In genomic region chr1:217190359-217190758, GRCh38 we compare ENCODE assay signal across 27 cellular contexts.
"Had no signal": no experiment of that assay in that cellular context is flagged by ENCODE, and none has a peak within 500 bp of the region (broad histone marks: within the 10 kb centered on the region; RNA-seq: fewer than 3 reads in every experiment).

No MANE protein-coding gene starts in this region.

- H3K27me3 ChIP-seq: colonic mucosa, esophagus squamous epithelium, gastrocnemius medialis, heart left ventricle, hepatocyte had no signal

- FAIRE-seq: endometrium, kidney had no signal

- H3K4me1 ChIP-seq: colonic mucosa, esophagus squamous epithelium, gastrocnemius medialis, lower lobe of right lung had no signal

- ATAC-seq: effector memory CD8-positive, alpha-beta T cell; esophagus mucosa; gastrocnemius medialis; heart left ventricle; left colon; left lobe of liver; lower lobe of right lung; mucosa of descending colon had no signal

- H3K4me3 ChIP-seq: colonic mucosa, esophagus squamous epithelium, gastrocnemius medialis, heart left ventricle, hepatocyte, left ventricle myocardium inferior, lower lobe of right lung, mucosa of descending colon had no signal

- H3K79me2 ChIP-seq: hepatocyte had no signal

- H2AFZ ChIP-seq: hepatocyte had no signal

- H3K27ac ChIP-seq: colonic mucosa, epithelial cell of prostate, esophagus squamous epithelium, gastrocnemius medialis, heart left ventricle, hepatocyte, left ventricle myocardium inferior, lower lobe of right lung had no signal

- H3K4me2 ChIP-seq: hepatocyte had no signal

- H3K36me3 ChIP-seq: colonic mucosa, esophagus squamous epithelium, gastrocnemius medialis, heart left ventricle, left ventricle myocardium inferior, lower lobe of right lung had no signal

- DNase-seq: colonic mucosa; cortex of kidney; effector CD8-positive, alpha-beta T cell; effector memory CD8-positive, alpha-beta T cell; endodermal cell; erythroblast; esophagus squamous epithelium; foreskin fibroblast; foreskin melanocyte; gastrocnemius medialis; heart left ventricle; hypothalamus; immature natural killer cell; islet precursor cell; kidney; kidney glomerular epithelial cell; left colon; left ventricle myocardium inferior; lower lobe of right lung; mesenchymal stem cell; mucosa of descending colon; naive B cell had no signal

- H3K9me3 ChIP-seq: colonic mucosa, gastrocnemius medialis, mucosa of descending colon had no signal
